ENCODE assay signal across 20 cellular contexts in the genomic region with DNA sequence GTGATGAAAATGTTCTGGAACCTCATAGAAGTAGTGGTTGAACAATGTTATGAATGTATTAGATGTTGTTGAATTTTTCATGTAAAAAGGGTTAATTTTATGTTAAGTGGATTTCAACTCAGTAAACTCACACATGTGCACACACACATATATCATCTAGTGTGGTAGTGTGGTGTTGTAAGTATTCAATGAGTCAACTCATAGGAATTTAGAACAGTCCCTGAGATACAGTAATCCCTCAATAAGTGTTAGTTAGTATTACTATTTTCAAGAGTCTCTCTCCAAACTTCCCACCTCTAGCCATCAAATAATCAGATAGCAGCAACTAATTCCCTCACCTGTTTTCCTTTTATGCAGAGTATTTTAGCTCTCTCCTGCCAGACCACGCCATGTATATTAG.
DNase-seq lines count a peak whose midpoint lies in the region; ATAC-seq, FAIRE-seq and TF ChIP-seq lines count a peak whose summit lies in the region.
"Had no signal": no experiment of that assay in that cellular context is flagged by ENCODE, and none has a peak within 500 bp of the region (broad histone marks: within the 10 kb centered on the region; RNA-seq: fewer than 3 reads in every experiment).

No MANE protein-coding gene starts in this region.

- no peak overlapping the region for H4K91ac ChIP-seq in IMR-90 (ENCODE audit: insufficient read depth, low read depth, low read length)

- no peak overlapping the region for H3K4me3 ChIP-seq in AG10803 (ENCODE audit: low read length)
- H3K4me3 ChIP-seq in IMR-90 (ENCODE audit: insufficient read depth, low read depth, low read length), result no peak overlapping the region
- no peak overlapping the region for H3K4me3 ChIP-seq in mammary epithelial cell (replicated peaks in 1 of 3; ENCODE audit: insufficient read depth in 1 of 3, low read depth in 2 of 3, low read length in 3 of 3)
- H3K4me3 ChIP-seq in keratinocyte (ENCODE audit: control insufficient read depth in 2 of 3, extremely low read depth in 1 of 3, insufficient read depth in 2 of 3, low read depth in 1 of 3, low read length in 3 of 3), result no peak overlapping the region
- no peak overlapping the region for H3K4me3 ChIP-seq in uterus

- H3K18ac ChIP-seq in IMR-90 (ENCODE audit: low read depth, low read length), result peak overlapping the region; percentile 69; the same call in 1 of the 2 replicates

- H2AFZ ChIP-seq in IMR-90 (replicated peaks; ENCODE audit: low read length, poor library complexity), result no peak overlapping the region
- H2AFZ ChIP-seq in mammary epithelial cell (ENCODE audit: low read depth, low read length), result no peak overlapping the region
- no peak overlapping the region for H2AFZ ChIP-seq in keratinocyte (ENCODE audit: control insufficient read depth, low read length)

- no peak overlapping the region for H3K56ac ChIP-seq in IMR-90 (ENCODE audit: extremely low read depth, insufficient read depth, low read length)

- peak; percentile 68 for ATAC-seq in IMR-90 (ENCODE audit: low read depth)
- no peak for ATAC-seq in HG02870 (IDR thresholded peaks at IDR 0.05; ENCODE audit: unreplicated experiment)
- ATAC-seq: activated CD8-positive, alpha-beta T cell treated with anti-CD3 and anti-CD28 coated beads, Interleukin-2, amount 10 ng/mL, durations not matched to agents 7 days and 5 days; Right ventricle myocardium inferior; sciatic nerve; WTC11 had no signal

- H3K23ac ChIP-seq in IMR-90 (ENCODE audit: low read depth, low read length), result no peak overlapping the region

- TF ChIP-seq RAD21 in IMR-90 (IDR thresholded peaks at IDR 0.05; ENCODE audit: low read length), result no peak

- H2BK20ac ChIP-seq in IMR-90 (ENCODE audit: low read depth, low read length), result peak overlapping the region; percentile 75; the same call in 1 of the 2 replicates

- H3K79me1 ChIP-seq in IMR-90 (ENCODE audit: low read depth in 1 of 2, low read length in 2 of 2), result no peaks in the 10 kb centered on the region

- H3K27ac ChIP-seq in IMR-90 (ENCODE audit: insufficient read depth, low read length) (no peak overlapping the region), mammary epithelial cell (ENCODE audit: insufficient read depth, low read depth, low read length) (no peak overlapping the region), keratinocyte (ENCODE audit: control insufficient read depth, insufficient read depth, low read length) (no peak overlapping the region), uterus (no peak overlapping the region)

- peak overlapping the region; percentile 70 for H2BK120ac ChIP-seq in IMR-90 (ENCODE audit: low read depth, low read length)

- dilution Hi-C loops in IMR-90 (cut with HindIII; ENCODE audit: low sequenced_read_pairs, unreplicated experiment), result no loop called here
- dilution Hi-C loops in mammary epithelial cell (cut with HindIII; ENCODE audit: low sequenced_read_pairs), result no loop called here
- dilution Hi-C loops in keratinocyte (cut with MboI; ENCODE audit: extremely low pct_ligation_motif_present, low sequenced_read_pairs), result no loop called here

- no peaks in the 10 kb centered on the region for H3K36me3 ChIP-seq in IMR-90 (ENCODE audit: control insufficient read depth, insufficient read depth, low read length)
- H3K36me3 ChIP-seq in mammary epithelial cell (ENCODE audit: insufficient read depth, low read length), result no peaks in the 10 kb centered on the region
- H3K36me3 ChIP-seq in keratinocyte (ENCODE audit: control insufficient read depth in 2 of 2, extremely low read depth in 1 of 2, insufficient read depth in 2 of 2, low read length in 2 of 2), result no peaks in the 10 kb centered on the region
- no peaks in the 10 kb centered on the region for H3K36me3 ChIP-seq in uterus

- H3K14ac ChIP-seq in IMR-90 (replicated peaks; ENCODE audit: low read depth, low read length), result peak overlapping the region; percentile 78

- H2BK5ac ChIP-seq in IMR-90 (ENCODE audit: low read depth, low read length, poor library complexity, severe bottlenecking), result peak overlapping the region; percentile 24

- DNase-seq in AG10803 (ENCODE audit: low read depth) (peak; percentile 85), IMR-90 (peak; percentile 83), mammary epithelial cell (peak; percentile 68), keratinocyte (ENCODE audit: low read depth, low spot score) (no peak), NCI-H2107 (lab: John Stamatoyannopoulos, UW) (no peak), NCI-H146 (lab: John Stamatoyannopoulos, UW) (no peak), uterus (no peak)
- DNase-seq: activated CD8-positive, alpha-beta T cell treated with anti-CD3 and anti-CD28 coated beads, Interleukin-2, amount 10 ng/mL, durations not matched to agents 7 days and 5 days; activated T-cell treated with anti-CD3 and anti-CD28 coated beads, Interleukin-2, amount 50 U/mL, for 48 hours; GOT3; NCI-H1436; NCI-H345; occipital lobe; stimulated activated CD4-positive, alpha-beta T cell treated with anti-CD3 and anti-CD28 coated beads, Interleukin-2, amount 100 ng/mL, for 24 hours had no signal

- no peak overlapping the region for H4K5ac ChIP-seq in IMR-90 (ENCODE audit: low read depth, low read length)

- in situ Hi-C loops in IMR-90 (cut with MboI; ENCODE audit: low sequenced_read_pairs) (no loop called here), mammary epithelial cell (cut with MboI; ENCODE audit: low sequenced_read_pairs in 2 of 2) (no loop called here)

- CTCF ChIA-PET in IMR-90 (lab: Yijun Ruan, JAX) (interaction anchor here (0.6 kb wide), 1 partner anchor 12 kb away, joined by 3 read pairs; no protein-coding TSS in a partner anchor), mammary epithelial cell (lab: Charles Lee; ENCODE audit: low non-redundant PET) (no interaction called here)

- H3K4me1 ChIP-seq in IMR-90 (ENCODE audit: control insufficient read depth, insufficient read depth, low read length), result peaks cover 3% of the 10 kb centered on the region
- peaks cover 7% of the 10 kb centered on the region for H3K4me1 ChIP-seq in mammary epithelial cell (ENCODE audit: insufficient read depth, low read length)
- H3K4me1 ChIP-seq in keratinocyte (ENCODE audit: control insufficient read depth, extremely low read depth, insufficient read depth, low read length), result peaks cover 10% of the 10 kb centered on the region
- no peaks in the 10 kb centered on the region for H3K4me1 ChIP-seq in uterus

- TF ChIP-seq CTCF in AG10803 (conservative IDR thresholded peaks at IDR 0.05; ENCODE audit: low read length) (no peak), IMR-90 (conservative IDR thresholded peaks at IDR 0.05; ENCODE audit: low read depth, low read length) (no peak), mammary epithelial cell (conservative IDR thresholded peaks at IDR 0.05 in 1 of 2, IDR thresholded peaks at IDR 0.05 in 1 of 2; ENCODE audit: extremely low read depth in 1 of 2, insufficient read depth in 1 of 2, low read depth in 1 of 2, low read length in 2 of 2) (no peak), keratinocyte (optimal IDR thresholded peaks at IDR 0.05 in 1 of 3, IDR thresholded peaks at IDR 0.05 in 1 of 3, conservative IDR thresholded peaks at IDR 0.05 in 1 of 3; ENCODE audit: extremely low read depth in 1 of 3, insufficient read depth in 2 of 3, low read length in 3 of 3) (no peak), uterus (IDR thresholded peaks at IDR 0.05) (no peak)

- peak; percentile 75 for FAIRE-seq in keratinocyte (lab: Jason Lieb, UNC)
- FAIRE-seq: endometrium, GM12891 had no signal

- H3K27me3 ChIP-seq in IMR-90 (ENCODE audit: control insufficient read depth, insufficient read depth, low read length), result no peaks in the 10 kb centered on the region
- H3K27me3 ChIP-seq in mammary epithelial cell (ENCODE audit: insufficient read depth, low read length), result no peaks in the 10 kb centered on the region
- H3K27me3 ChIP-seq in keratinocyte (ENCODE audit: control insufficient read depth, extremely low read depth, insufficient read depth, low read length), result no peaks in the 10 kb centered on the region
- no peaks in the 10 kb centered on the region for H3K27me3 ChIP-seq in uterus

- BruUV-seq in IMR-90 (replicated peaks; lab: Mats Ljungman, UMichigan) (no TSS peak), mammary epithelial cell (replicated peaks; lab: Mats Ljungman, UMichigan) (no TSS peak)

- no peaks in the 10 kb centered on the region for H3K9me3 ChIP-seq in IMR-90 (ENCODE audit: control insufficient read depth, insufficient read depth, low read length)
- no peaks in the 10 kb centered on the region for H3K9me3 ChIP-seq in mammary epithelial cell (replicated peaks; ENCODE audit: insufficient read depth, low read length)
- no peaks in the 10 kb centered on the region for H3K9me3 ChIP-seq in keratinocyte (ENCODE audit: control insufficient read depth, low read depth, low read length)
- no peaks in the 10 kb centered on the region for H3K9me3 ChIP-seq in uterus

- H4K8ac ChIP-seq in IMR-90 (ENCODE audit: low read depth in 2 of 2, low read length in 2 of 2), result 0 out of 4 replicates have a peak overlapping the region, but pooled peaks of 1 of the 2 experiments have one; percentile 38

- H2BK15ac ChIP-seq in IMR-90 (ENCODE audit: low read depth, low read length), result peak overlapping the region; percentile 53; the same call in 2 of the 3 replicates

- H2AK5ac ChIP-seq in IMR-90 (ENCODE audit: low read depth, low read length), result peak overlapping the region; percentile 74

- H3K9ac ChIP-seq in IMR-90 (ENCODE audit: low read depth, low read length) (no peak overlapping the region), mammary epithelial cell (ENCODE audit: insufficient read depth, low read length) (no peak overlapping the region), keratinocyte (ENCODE audit: control insufficient read depth, extremely low read depth, insufficient read depth, low read length) (no peak overlapping the region)

- no peaks in the 10 kb centered on the region for H4K20me1 ChIP-seq in IMR-90 (ENCODE audit: insufficient read depth, low read length)
- no peaks in the 10 kb centered on the region for H4K20me1 ChIP-seq in mammary epithelial cell (ENCODE audit: insufficient read depth, low read length)
- H4K20me1 ChIP-seq in keratinocyte (ENCODE audit: control insufficient read depth, extremely low read depth, insufficient read depth, low read length), result no peaks in the 10 kb centered on the region

- WGBS in IMR-90 (ENCODE audit: extremely low coverage in 2 of 2, insufficient read length in 1 of 2), 2 experiments, result no CpG with 5 or more reads among the region's 1 CpG
- WGBS in mammary epithelial cell (ENCODE audit: low coverage, missing lambda C conversion rate), result no CpG with 5 or more reads among the region's 1 CpG

- H3K9me1 ChIP-seq in IMR-90 (ENCODE audit: insufficient read depth, low read length), result no peaks in the 10 kb centered on the region
- H3K9me1 ChIP-seq in keratinocyte (ENCODE audit: control insufficient read depth, extremely low read depth, insufficient read depth, low read length), result no peaks in the 10 kb centered on the region

- H2AK9ac ChIP-seq in IMR-90 (replicated peaks; ENCODE audit: low read depth, low read length, poor library complexity), result no peak overlapping the region

- H3K4me2 ChIP-seq in IMR-90 (ENCODE audit: low read depth, low read length) (no peak overlapping the region; the same call in 1 of the 2 replicates), mammary epithelial cell (ENCODE audit: insufficient read depth, low read depth, low read length) (peak overlapping the region; percentile 29), keratinocyte (ENCODE audit: control insufficient read depth, extremely low read depth, insufficient read depth, low read depth, low read length) (peak overlapping the region; percentile 19)

- H3K79me2 ChIP-seq in mammary epithelial cell (ENCODE audit: insufficient read depth, low read length), result no peaks in the 10 kb centered on the region
- H3K79me2 ChIP-seq in keratinocyte (ENCODE audit: control insufficient read depth, insufficient read depth, low read length), result no peaks in the 10 kb centered on the region

- intact Hi-C loops in IMR-90 (cut with micrococcal nuclease) (no loop called here), mammary epithelial cell (cut with micrococcal nuclease) (no loop called here), uterus (cut with DNase I; ENCODE audit: low total_unique reads) (no loop called here)

- TF ChIP-seq POLR2A in IMR-90 (IDR thresholded peaks at IDR 0.05; ENCODE audit: low read depth, low read length) (no peak), uterus (IDR thresholded peaks at IDR 0.05) (no peak)

- peak overlapping the region; percentile 77; the same call in 1 of the 2 replicates for H3K4ac ChIP-seq in IMR-90 (ENCODE audit: low read depth, low read length)

- POLR2A ChIA-PET in IMR-90 (lab: Charles Lee; ENCODE audit: unreplicated experiment), result no interaction called here

Comparison
In these comparisons a context has a peak if more than half of its experiments do, and no peak if none do; other contexts are left out.
1. DNase-seq: peak in AG10803 (single experiment), IMR-90 (single experiment) and mammary epithelial cell (single experiment); none in keratinocyte (single experiment), NCI-H2107 (single experiment), NCI-H146 (single experiment) and uterus (0 of 2).